8 cellular contexts compared by ENCODE assay signal in the genomic region with DNA sequence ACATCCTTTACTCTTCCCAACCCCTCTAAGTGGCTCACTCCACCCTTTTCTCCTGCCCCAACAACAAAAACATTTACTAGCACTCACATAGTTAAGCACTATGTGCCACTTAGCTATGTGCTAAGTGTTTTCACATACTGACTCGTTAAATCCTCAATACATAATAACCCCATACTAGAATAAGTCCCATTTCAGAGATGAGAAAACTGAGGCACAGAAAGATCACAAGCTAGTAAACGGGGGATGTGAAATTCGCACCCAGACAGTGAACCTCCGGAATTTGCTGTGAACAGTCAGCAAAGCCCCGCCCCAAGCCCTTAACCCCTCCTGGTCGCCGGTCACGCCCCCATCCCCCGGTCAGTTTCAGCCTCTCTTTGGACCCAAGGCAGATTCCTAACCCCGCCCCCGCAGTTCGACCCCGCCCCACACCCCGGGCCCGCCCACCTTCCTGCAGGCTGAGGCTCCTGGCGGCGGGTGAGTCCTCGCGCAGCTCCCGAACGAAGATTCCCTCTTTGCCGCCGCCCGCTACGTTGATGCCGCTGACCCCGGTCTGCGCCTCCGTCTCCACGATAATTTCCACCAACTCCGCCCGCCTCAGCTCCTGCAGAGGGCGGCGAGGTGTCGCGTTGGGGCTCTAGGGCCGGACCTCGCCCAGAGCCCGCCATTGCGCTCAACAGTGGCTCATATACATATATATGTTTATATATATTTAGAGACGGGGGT. TPM values are rescaled to one million over a fixed set of nuclear protein-coding genes. Genes with fewer than 3 reads are reported as not detected.
A peak's percentile ranks its signal among the peaks of the same experiment; 100 is the strongest.
DNase-seq lines count a peak whose midpoint lies in the region; ATAC-seq and TF ChIP-seq lines count a peak whose summit lies in the region.

No MANE protein-coding gene starts in this region.

- H2AFZ ChIP-seq in trophoblast cell (ENCODE audit: insufficient read depth, low read length, poor library complexity): peak overlapping the region; percentile 56

- H3K4me3 ChIP-seq in trophoblast cell (ENCODE audit: low read depth, low read length) (peak overlapping the region; percentile 75), upper lobe of left lung (peak overlapping the region; percentile 58 to 74 (median 66))

- H3K4ac ChIP-seq in trophoblast cell (ENCODE audit: low read depth, low read length): no peak overlapping the region

- peak overlapping the region; percentile 37 for H3K18ac ChIP-seq in trophoblast cell (ENCODE audit: low read length)

- no peak for TF ChIP-seq EP300 in upper lobe of left lung (IDR thresholded peaks at IDR 0.05)

- no peaks in the 10 kb centered on the region for H3K79me2 ChIP-seq in trophoblast cell (ENCODE audit: control insufficient read depth, insufficient read depth, low read length, poor library complexity)

- peak overlapping the region; percentile 91 for H3K14ac ChIP-seq in trophoblast cell (ENCODE audit: low read length)

- H3K4me2 ChIP-seq in trophoblast cell (ENCODE audit: low read length): peak overlapping the region; percentile 97

- peak overlapping the region; percentile 81 for H3K9ac ChIP-seq in trophoblast cell (ENCODE audit: low read length)

- no peaks in the 10 kb centered on the region for H3K27me3 ChIP-seq in trophoblast cell (ENCODE audit: insufficient read depth, low read length)
- no peaks in the 10 kb centered on the region for H3K27me3 ChIP-seq in upper lobe of left lung

- TF ChIP-seq POLR2A in upper lobe of left lung (IDR thresholded peaks at IDR 0.05): peak in 2 of 4 donors; percentile 11 to 57

- H4K12ac ChIP-seq in trophoblast cell (ENCODE audit: low read depth, low read length): peak overlapping the region; percentile 86

- H3K36me3 ChIP-seq in trophoblast cell (ENCODE audit: control insufficient read depth in 1 of 2, insufficient read depth in 2 of 2, low read length in 2 of 2): no peaks in the 10 kb centered on the region
- H3K36me3 ChIP-seq in upper lobe of left lung: peaks cover 0 to 35% (median 4%) of the 10 kb centered on the region in 4 donors

- H2BK5ac ChIP-seq in trophoblast cell (ENCODE audit: low read depth, low read length, poor library complexity): peak overlapping the region; percentile 26

- intact Hi-C loops in Right ventricle myocardium inferior (cut with DNase I): loop anchor here (1.0 to 5.0 kb wide), 2 partner anchors 54 to 64 kb away; a partner anchor contains a TSS

- peak overlapping the region; percentile 22 for H2AK5ac ChIP-seq in trophoblast cell (ENCODE audit: low read length)

- peak overlapping the region; percentile 11 for H2BK120ac ChIP-seq in trophoblast cell (ENCODE audit: insufficient read depth, low read length, poor library complexity)

- peak overlapping the region; percentile 27 for H3K27ac ChIP-seq in trophoblast cell (ENCODE audit: low read depth, low read length)
- peak overlapping the region; percentile 79 to 88 (median 86) for H3K27ac ChIP-seq in upper lobe of left lung

- H3K9me3 ChIP-seq in trophoblast cell (ENCODE audit: insufficient read depth, low read depth, low read length) (peaks cover 3% of the 10 kb centered on the region), upper lobe of left lung (no peaks in the 10 kb centered on the region)

- DNase-seq in DMS53 (lab: John Stamatoyannopoulos, UW) (peak; percentile 94), Kasumi-1 (lab: John Stamatoyannopoulos, UW) (peak; percentile 86 to 88), Right ventricle myocardium inferior (ENCODE audit: missing footprints) (peak; percentile 95), trophoblast cell (peak; percentile 80 to 85), upper lobe of left lung (peak; percentile 94 to 97)
- peak; percentile 65 for DNase-seq in activated naive CD4-positive, alpha-beta T cell treated with anti-CD3 and anti-CD28 coated beads, Interleukin-2, amount 50 U/mL, for 16 hours

- H3K79me1 ChIP-seq in trophoblast cell (ENCODE audit: low read length): peaks cover 7% of the 10 kb centered on the region

- H3K4me1 ChIP-seq in trophoblast cell (ENCODE audit: control insufficient read depth in 1 of 2, insufficient read depth in 2 of 2, low read length in 2 of 2) (peaks cover 0 to 2% of the 10 kb centered on the region in 2 experiments), upper lobe of left lung (peaks cover 10 to 41% (median 21%) of the 10 kb centered on the region in 4 donors)

- no peak overlapping the region for H3K23ac ChIP-seq in trophoblast cell (ENCODE audit: low read length)

- H4K8ac ChIP-seq in trophoblast cell (ENCODE audit: low read depth, low read length): peak overlapping the region; percentile 74

- WGBS in trophoblast cell (ENCODE audit: extremely low coverage, insufficient coverage, insufficient read length): no CpG with 5 or more reads among the region's 41 CpGs
- WGBS in upper lobe of left lung, 2 donors: 0 to 1% methylated on average over 21 to 38 of the region's 41 CpGs

- H2BK12ac ChIP-seq in trophoblast cell (ENCODE audit: low read length): no peak overlapping the region

- peak overlapping the region; percentile 72 for H4K91ac ChIP-seq in trophoblast cell (ENCODE audit: low read depth, low read length)

- TF ChIP-seq CTCF in upper lobe of left lung (IDR thresholded peaks at IDR 0.05): peak in 2 of 6 experiments; percentile 20 to 24

- ATAC-seq in GM21723 (IDR thresholded peaks at IDR 0.05; ENCODE audit: unreplicated experiment) (peak; percentile 74), SK-N-SH treated with all-trans-retinoic acid at 6 μM for 48 hours (peak; percentile 95), Right ventricle myocardium inferior (peak; percentile 95), upper lobe of left lung (ENCODE audit: low FRiP score in 2 of 2) (peak; percentile 95 to 97)

TF ChIP-seq in SK-N-SH treated with all-trans-retinoic acid at 6 μM for 48 hours, 23 proteins besides CTCF, POLR2A, EP300 and RAD21:
- TF ChIP-seq ZFP30 (CRISPR knock-in tag; IDR thresholded peaks at IDR 0.05) (no peak), ZC3H10 (CRISPR knock-in tag; IDR thresholded peaks at IDR 0.05) (no peak), ZNF8 (CRISPR knock-in tag; IDR thresholded peaks at IDR 0.05) (no peak), ZNF565 (CRISPR knock-in tag; conservative IDR thresholded peaks at IDR 0.05; ENCODE audit: low read depth) (no peak), ESRRG (CRISPR knock-in tag; IDR thresholded peaks at IDR 0.05) (no peak), CSDC2 (CRISPR knock-in tag; IDR thresholded peaks at IDR 0.05) (no peak)
- TF ChIP-seq, protein P1, sequence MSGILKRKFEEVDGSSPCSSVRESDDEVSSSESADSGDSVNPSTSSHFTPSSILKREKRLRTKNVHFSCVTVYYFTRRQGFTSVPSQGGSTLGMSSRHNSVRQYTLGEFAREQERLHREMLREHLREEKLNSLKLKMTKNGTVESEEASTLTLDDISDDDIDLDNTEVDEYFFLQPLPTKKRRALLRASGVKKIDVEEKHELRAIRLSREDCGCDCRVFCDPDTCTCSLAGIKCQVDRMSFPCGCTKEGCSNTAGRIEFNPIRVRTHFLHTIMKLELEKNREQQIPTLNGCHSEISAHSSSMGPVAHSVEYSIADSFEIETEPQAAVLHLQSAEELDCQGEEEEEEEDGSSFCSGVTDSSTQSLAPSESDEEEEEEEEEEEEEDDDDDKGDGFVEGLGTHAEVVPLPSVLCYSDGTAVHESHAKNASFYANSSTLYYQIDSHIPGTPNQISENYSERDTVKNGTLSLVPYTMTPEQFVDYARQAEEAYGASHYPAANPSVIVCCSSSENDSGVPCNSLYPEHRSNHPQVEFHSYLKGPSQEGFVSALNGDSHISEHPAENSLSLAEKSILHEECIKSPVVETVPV (CRISPR knock-in tag; IDR thresholded peaks at IDR 0.05): no peak

RNA-seq across cellular contexts. Expression of a gene that starts 9.8 kb away (rescaled TPM):
- 3.5 TPM for total RNA-seq in Right ventricle myocardium inferior
- polyA plus RNA-seq in trophoblast cell (2013): 1.9 and 2.0 TPM in 2 replicates
- 100 to 1,000 TPM in 1 of 6 donors, 10 to 100 TPM in 5; 30.1 to 146 (median 51.5) TPM for total RNA-seq in upper lobe of left lung

RNA-seq across cellular contexts. Expression of a gene that starts 13.4 kb away (rescaled TPM):
- total RNA-seq in Right ventricle myocardium inferior: not detected
- polyA plus RNA-seq in trophoblast cell (2013): 0.08 and 0.12 TPM in 2 replicates
- total RNA-seq in upper lobe of left lung: 1 to 10 TPM in 1 of 6 donors, under 1 TPM in 4, not detected in 1; 0.17 to 1.0 (median 0.46) TPM

RNA-seq across cellular contexts. Expression of a gene that starts 22.4 kb away (rescaled TPM):
- total RNA-seq in Right ventricle myocardium inferior (12.0 TPM), upper lobe of left lung (10 to 100 TPM in 4 of 6 donors, 1 to 10 TPM in 2; 2.1 to 37.5 (median 18.4) TPM)
- 9.6 and 10.1 TPM in 2 replicates for polyA plus RNA-seq in trophoblast cell (2013)

RNA-seq across cellular contexts. Expression of a gene that starts 40.7 kb away (rescaled TPM):
- total RNA-seq in Right ventricle myocardium inferior (28.2 TPM), upper lobe of left lung (10 to 100 TPM in 5 of 6 donors, 1 to 10 TPM in 1; 8.9 to 44.5 (median 21.9) TPM)
- 30.6 and 31.9 TPM in 2 replicates for polyA plus RNA-seq in trophoblast cell (2013)

RNA-seq across cellular contexts. Expression of a gene that starts 54.9 kb away (rescaled TPM):
- total RNA-seq in Right ventricle myocardium inferior (169 TPM), upper lobe of left lung (100 to 1,000 TPM; 257 to 710 (median 470) TPM)
- polyA plus RNA-seq in trophoblast cell (2013): 773 and 872 TPM in 2 replicates

Comparison
In these comparisons a context has a peak if more than half of its experiments do, and no peak if none do; other contexts are left out.
1. Peak in every context shown above with its lines: DNase-seq, ATAC-seq, H3K4me3 ChIP-seq and H3K27ac ChIP-seq.